ENCODE assay signal across 8 cellular contexts in the genomic region with DNA sequence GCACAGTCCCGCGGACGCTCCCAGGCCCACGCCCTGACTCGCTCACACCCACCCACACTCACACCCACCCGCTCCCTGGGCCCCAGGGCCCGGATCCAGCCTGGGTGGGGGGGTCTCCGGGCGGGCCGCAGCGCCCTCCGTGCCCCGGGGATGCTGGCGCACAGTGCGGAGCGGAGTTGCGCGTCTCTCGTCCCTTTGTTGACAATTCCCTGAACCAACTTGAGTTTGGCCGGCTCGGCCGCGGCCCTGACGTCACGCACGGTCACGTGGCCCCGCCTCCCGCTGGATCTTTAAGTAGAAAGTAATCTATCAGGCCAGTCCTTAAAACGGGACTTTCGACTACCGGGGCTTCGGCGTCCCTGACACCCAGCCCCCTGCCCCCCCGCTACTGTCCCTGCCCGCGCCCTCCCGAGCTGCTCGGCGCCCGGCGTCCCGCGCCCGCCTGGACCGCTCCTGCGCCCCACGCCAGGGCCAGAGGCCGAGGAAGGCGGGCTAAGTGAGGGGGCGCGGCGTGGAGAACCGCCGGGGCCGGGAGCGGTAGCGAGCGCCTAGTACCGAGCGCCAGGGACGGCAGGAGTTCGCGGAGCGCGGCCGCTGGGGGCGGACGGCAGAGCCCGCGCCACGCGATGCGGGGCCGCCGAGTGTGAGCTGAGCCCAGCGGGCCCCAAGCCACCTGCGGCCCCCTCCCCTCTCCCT. TPM values are rescaled to one million over a fixed set of nuclear protein-coding genes. Genes with fewer than 3 reads are reported as not detected.
DNase-seq lines count a peak whose midpoint lies in the region; ATAC-seq, FAIRE-seq and TF ChIP-seq lines count a peak whose summit lies in the region.

FOXD3 (plus strand) TSS at position 320 of the 696 bp plus-strand sequence. CDS start 492 bp downstream, outside the sequence.

- peak within 1 kb of the TSS; percentile 41 for H3K4me3 ChIP-seq in SJSA1
- peak within 1 kb of the TSS; percentile 31 to 64 (median 44) for H3K4me3 ChIP-seq in transverse colon

- peaks cover 10% of the 10 kb centered on the region for H3K9me3 Mint-ChIP-seq in memory B cell

- TF ChIP-seq EP300 in transverse colon (IDR thresholded peaks at IDR 0.05; ENCODE audit: low read depth), result no peak

- H3K27ac ChIP-seq in SJSA1 (no peak within 1 kb of the TSS), transverse colon (peak within 1 kb of the TSS in 3 of 4 donors; percentile 5 to 36 (median 36))

- H3K27ac Mint-ChIP-seq in memory B cell, result peak within 1 kb of the TSS; percentile 88

- H3K36me3 ChIP-seq in SJSA1, result no peaks in the 10 kb centered on the region
- H3K36me3 ChIP-seq in transverse colon, result no peaks in the 10 kb centered on the region

- FAIRE-seq in urothelium cell line (lab: Jason Lieb, UNC), result no peak

- in situ Hi-C loops in transverse colon (cut with MboI; ENCODE audit: low pct_ligation_motif_present in 1 of 4, low pct_unique_long_range_greater_than_20kb in 1 of 4, low sequenced_read_pairs in 3 of 4), result no loop called here

- H3K9me3 ChIP-seq in SJSA1 (replicated peaks), result peaks cover 4% of the 10 kb centered on the region; the same call in 1 of the 2 replicates
- H3K9me3 ChIP-seq in transverse colon, result no peaks in the 10 kb centered on the region

- WGBS in transverse colon (ENCODE audit: low coverage in 1 of 2), 2 donors, result 0% methylated on average over 5 to 27 of the region's 78 CpGs

- no peak for TF ChIP-seq POLR2A in transverse colon (IDR thresholded peaks at IDR 0.05)

- peaks cover 27% of the 10 kb centered on the region for H3K27me3 Mint-ChIP-seq in memory B cell

- peaks cover 24% of the 10 kb centered on the region for H3K4me1 ChIP-seq in SJSA1 (replicated peaks)
- peaks cover 0 to 56% (median 41%) of the 10 kb centered on the region in 4 donors for H3K4me1 ChIP-seq in transverse colon

- ATAC-seq in GM18517 (IDR thresholded peaks at IDR 0.05; ENCODE audit: unreplicated experiment) (peak; percentile 49), HG03469 (IDR thresholded peaks at IDR 0.05; ENCODE audit: unreplicated experiment) (peak; percentile 38), memory B cell (ENCODE audit: low read depth) (peak; percentile 23)

- no peak for TF ChIP-seq CTCF in transverse colon (IDR thresholded peaks at IDR 0.05)

- H3K4me3 Mint-ChIP-seq in memory B cell, result peak within 1 kb of the TSS; percentile 72

- H3K36me3 Mint-ChIP-seq in memory B cell, result peaks cover 6% of the 10 kb centered on the region

- peaks cover 16% of the 10 kb centered on the region for H3K4me1 Mint-ChIP-seq in memory B cell

- H3K27me3 ChIP-seq in SJSA1 (replicated peaks) (peaks cover 68% of the 10 kb centered on the region), transverse colon (peaks cover 100% of the 10 kb centered on the region)

- DNase-seq in AG20443 (ENCODE audit: low spot score), result peak; percentile 71
- peak; percentile 22 to 59 for DNase-seq in SJSA1 (ENCODE audit: low read depth in 1 of 2, low spot score in 2 of 2)
- peak; percentile 60 for DNase-seq in dermis blood vessel endothelial cell
- peak in 1 of 2 donors; percentile 37 for DNase-seq in memory B cell (ENCODE audit: low spot score in 2 of 2)
- peak; percentile 71 for DNase-seq in transverse colon
- no peak for DNase-seq in urothelium cell line (ENCODE audit: low spot score)

- intact Hi-C loops in transverse colon (cut with DNase I; ENCODE audit: low total_unique reads), result no loop called here

RNA-seq across cellular contexts. Expression of gene FOXD3, which starts in this region (rescaled TPM):
- total RNA-seq in SJSA1 (2014; rRNA removed; shearing (Covaris generic)), result 0.13 TPM in 1 of 2 replicates, not detected in the other
- total RNA-seq in dermis blood vessel endothelial cell (not detected in 2 replicates), transverse colon (under 1 TPM in 2 of 4 donors, not detected in 2; 0.32 to 0.68 TPM)

Comparison
In these comparisons a context has a peak if more than half of its experiments do, and no peak if none do; other contexts are left out.
1. Peak in DNase-seq and H3K4me3 ChIP-seq in SJSA1; RNA of the gene not detected or under 1 TPM.
2. Peak in DNase-seq in dermis blood vessel endothelial cell; RNA of the gene not detected or under 1 TPM.
3. Peak in DNase-seq, H3K4me3 ChIP-seq and H3K27ac ChIP-seq in transverse colon; RNA of the gene not detected or under 1 TPM.